8 cellular contexts compared by ENCODE assay signal in the genomic region with DNA sequence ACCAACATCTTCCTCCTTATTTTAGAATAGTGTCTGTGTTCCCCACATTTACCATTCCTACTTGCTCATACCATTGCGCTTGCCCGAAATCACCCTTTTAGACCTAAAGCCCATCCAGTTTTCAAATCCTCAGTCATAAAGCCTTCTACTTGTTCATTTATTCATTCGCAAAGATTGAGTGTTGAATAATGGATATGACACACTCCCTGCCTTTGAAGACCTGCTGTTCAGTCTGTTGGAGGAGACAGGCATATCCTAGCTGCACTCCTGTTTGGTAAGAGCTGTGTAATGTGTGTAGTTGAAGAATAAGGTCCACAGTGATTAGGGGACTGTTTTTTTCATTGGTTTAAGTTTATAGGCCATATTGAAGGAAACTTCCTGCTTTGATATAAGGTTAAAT. TPM values are rescaled to one million over a fixed set of nuclear protein-coding genes. Genes with fewer than 3 reads are reported as not detected.
DNase-seq lines count a peak whose midpoint lies in the region; ATAC-seq, FAIRE-seq and TF ChIP-seq lines count a peak whose summit lies in the region.

No MANE protein-coding gene starts in this region.

- H3K4me3 ChIP-seq in HepG2 (replicated peaks in 1 of 3; ENCODE audit: insufficient read depth in 1 of 3, low read depth in 2 of 3, low read length in 3 of 3) (peak overlapping the region; percentile 72 to 90 (median 80); a peak in 3 of 6 replicates), right lobe of liver (no peak overlapping the region), SK-N-MC (peak overlapping the region; percentile 77), foreskin fibroblast (ENCODE audit: low read depth in 1 of 2, low read length in 2 of 2) (peak overlapping the region; percentile 83 to 95), ovary (no peak overlapping the region)

- H3K36me3 ChIP-seq in HepG2 (replicated peaks in 1 of 2; ENCODE audit: control insufficient read depth in 1 of 2, insufficient read depth in 2 of 2, low read length in 2 of 2) = peaks cover 0 to 1% of the 10 kb centered on the region in 2 experiments; a peak in 1 of 5 replicates
- H3K36me3 ChIP-seq in right lobe of liver = no peaks in the 10 kb centered on the region
- no peaks in the 10 kb centered on the region; the same call in 1 of the 2 replicates for H3K36me3 ChIP-seq in SK-N-MC (ENCODE audit: insufficient read depth, low read length)
- H3K36me3 ChIP-seq in ovary = no peaks in the 10 kb centered on the region

- no peaks in the 10 kb centered on the region for H3K9me3 Mint-ChIP-seq in type B pancreatic cell

- TF ChIP-seq EP300 in HepG2 (IDR thresholded peaks at IDR 0.05; ENCODE audit: low read depth in 2 of 2, low read length in 2 of 2) (no peak), HepG2 (CRISPR knock-in tag; IDR thresholded peaks at IDR 0.05; ENCODE audit: borderline replicate concordance) (no peak), ovary (IDR thresholded peaks at IDR 0.05) (no peak)

- H3K4me2 ChIP-seq in HepG2 (ENCODE audit: low read depth, low read length) = peak overlapping the region; percentile 83

- H3K79me2 ChIP-seq in HepG2 (ENCODE audit: insufficient read depth, low read length) = peaks cover 29% of the 10 kb centered on the region

- peaks cover 24% of the 10 kb centered on the region for H3K4me1 ChIP-seq in HepG2 (ENCODE audit: insufficient read depth, low read length)
- H3K4me1 ChIP-seq in right lobe of liver = peaks cover 0 to 9% (median 4%) of the 10 kb centered on the region in 4 donors
- H3K4me1 ChIP-seq in ovary (ENCODE audit: insufficient read depth) = peaks cover 7% of the 10 kb centered on the region

- H3K9ac ChIP-seq in HepG2 (ENCODE audit: insufficient read depth, low read depth, low read length) = peak overlapping the region; percentile 74
- H3K9ac ChIP-seq in SK-N-MC (ENCODE audit: insufficient read length) = peak overlapping the region; percentile 58

- peaks cover 16% of the 10 kb centered on the region for H3K36me3 Mint-ChIP-seq in type B pancreatic cell

- POLR2A ChIA-PET in HepG2 (lab: Yijun Ruan, JAX) = no interaction called here

- no peak overlapping the region for H3K27ac Mint-ChIP-seq in type B pancreatic cell

- H3K27me3 Mint-ChIP-seq in type B pancreatic cell = no peaks in the 10 kb centered on the region

- peak overlapping the region; percentile 92 for H3K4me3 Mint-ChIP-seq in type B pancreatic cell

- no peak overlapping the region for H2AFZ ChIP-seq in HepG2 (ENCODE audit: low read length)

- CTCF ChIA-PET in HepG2 (lab: Yijun Ruan, JAX; ENCODE audit: low intra/inter-chr PET ratio, low total read pairs) = no interaction called here

- in situ Hi-C loops in HepG2 (cut with HindIII; ENCODE audit: extremely low pct_ligation_motif_present, low pct_unique_long_range_greater_than_20kb) = no loop called here

- no peak for TF ChIP-seq POLR2A in HepG2 (IDR thresholded peaks at IDR 0.05; ENCODE audit: insufficient read depth in 1 of 2, low read depth in 2 of 2, low read length in 2 of 2)
- TF ChIP-seq POLR2A in right lobe of liver (IDR thresholded peaks at IDR 0.05) = no peak
- TF ChIP-seq POLR2A in ovary (IDR thresholded peaks at IDR 0.05) = no peak

- intact Hi-C loops in HepG2 (cut with micrococcal nuclease; ENCODE audit: unreplicated experiment) = loop anchor here (10.0 kb wide), 1 partner anchor 112 kb away; the partner anchor contains the start of gene DYNC1LI1
- intact Hi-C loops in right lobe of liver (cut with DNase I) = no loop called here
- intact Hi-C loops in ovary (cut with DNase I) = no loop called here

- no TSS peak for BruUV-seq in HepG2 (replicated peaks; lab: Mats Ljungman, UMichigan)

- FAIRE-seq in HepG2 (lab: Jason Lieb, UNC) = peak; percentile 32

- 92% methylated on average over 3 of the region's 3 CpGs for WGBS in HepG2 (ENCODE audit: low lambda C conversion rate)
- WGBS in right lobe of liver (ENCODE audit: insufficient coverage, low coverage, low lambda C conversion rate, missing lambda C conversion rate) = 97% methylated on average over 3 of the region's 3 CpGs
- 94 to 96% (median 96%) methylated on average over 3 of the region's 3 CpGs for WGBS in ovary, 3 donors

- no peak for TF ChIP-seq CTCF in HepG2 (CRISPR knock-in tag; IDR thresholded peaks at IDR 0.05)
- TF ChIP-seq CTCF in right lobe of liver (IDR thresholded peaks at IDR 0.05) = no peak
- TF ChIP-seq CTCF in foreskin fibroblast (IDR thresholded peaks at IDR 0.05; ENCODE audit: low read depth, low read length) = no peak
- TF ChIP-seq CTCF in type B pancreatic cell (conservative IDR thresholded peaks at IDR 0.05) = no peak
- no peak for TF ChIP-seq CTCF in ovary (IDR thresholded peaks at IDR 0.05)

- no peaks in the 10 kb centered on the region for H3K9me3 ChIP-seq in HepG2 (ENCODE audit: low read length)
- H3K9me3 ChIP-seq in right lobe of liver = no peaks in the 10 kb centered on the region
- H3K9me3 ChIP-seq in SK-N-MC (ENCODE audit: low read depth, low read length) = no peaks in the 10 kb centered on the region
- H3K9me3 ChIP-seq in ovary = no peaks in the 10 kb centered on the region

- H4K20me1 ChIP-seq in HepG2 (ENCODE audit: insufficient read depth, low read length) = no peaks in the 10 kb centered on the region

- TF ChIP-seq RAD21 in HepG2 (CRISPR knock-in tag; IDR thresholded peaks at IDR 0.05) = no peak

- H3K27me3 ChIP-seq in HepG2 (ENCODE audit: control insufficient read depth in 1 of 2, insufficient read depth in 2 of 2, low read length in 2 of 2) (no peaks in the 10 kb centered on the region), right lobe of liver (no peaks in the 10 kb centered on the region), ovary (no peaks in the 10 kb centered on the region)

- H3K27ac ChIP-seq in HepG2 (ENCODE audit: extremely low read length, insufficient read depth, low read length) (no peak overlapping the region), right lobe of liver (no peak overlapping the region), SK-N-MC (no peak overlapping the region), ovary (no peak overlapping the region)

- ATAC-seq in HepG2 (no peak), right lobe of liver (no peak), HG03097 (IDR thresholded peaks at IDR 0.05; ENCODE audit: low FRiP score, unreplicated experiment) (no peak)

- H3K4me1 Mint-ChIP-seq in type B pancreatic cell (ENCODE audit: unreplicated experiment) = peaks cover 23% of the 10 kb centered on the region

- DNase-seq in HepG2 (ENCODE audit: low spot score) (no peak), right lobe of liver (no peak), SK-N-MC (ENCODE audit: low read depth, low spot score) (no peak), foreskin fibroblast (no peak), type B pancreatic cell (ENCODE audit: extremely low spot score, unreplicated experiment) (no peak), COLO829 (ENCODE audit: low spot score) (no peak), ovary (no peak)

TF ChIP-seq in HepG2, 621 proteins besides CTCF, POLR2A, EP300 and RAD21 (continues in another document):
- TF ChIP-seq MATR3 (CRISPR knock-in tag; IDR thresholded peaks at IDR 0.05) = no peak
- no peak for TF ChIP-seq POGK (CRISPR knock-in tag; conservative IDR thresholded peaks at IDR 0.05)
- TF ChIP-seq HNF4G (IDR thresholded peaks at IDR 0.05; ENCODE audit: borderline replicate concordance, low read depth, low read length) = no peak
- TF ChIP-seq HNF4G (CRISPR knock-in tag; IDR thresholded peaks at IDR 0.05; ENCODE audit: borderline replicate concordance, low read depth) = no peak
- TF ChIP-seq SATB2 (CRISPR knock-in tag; IDR thresholded peaks at IDR 0.05) = no peak
- no peak for TF ChIP-seq ZNF431 (CRISPR knock-in tag; IDR thresholded peaks at IDR 0.05; ENCODE audit: borderline replicate concordance, low read depth)
- no peak for TF ChIP-seq SCMH1 (CRISPR knock-in tag; IDR thresholded peaks at IDR 0.05; ENCODE audit: borderline replicate concordance)

RNA-seq across cellular contexts. Expression of gene CNOT10, which starts 1.7 kb away (rescaled TPM):
- total RNA-seq in HepG2 (2016; rRNA removed; fragmentation: Illumina TruSeq; extraction: Trizol) = 34.1 and 39.0 TPM in 2 replicates
- 17.2 and 20.2 TPM in 2 replicates for total RNA-seq in HepG2 (2016; cell fraction: cytosol; rRNA removed; fragmentation: Illumina TruSeq; extraction: Trizol; ENCODE audit: low read depth)
- 32.3 and 40.4 TPM in 2 replicates for total RNA-seq in HepG2 (2016; cell fraction: insoluble cytoplasmic fraction; rRNA removed; fragmentation: Illumina TruSeq; extraction: Trizol)
- total RNA-seq in HepG2 (2016; cell fraction: membrane; rRNA removed; fragmentation: Illumina TruSeq; extraction: Trizol) = 18.5 and 23.6 TPM in 2 replicates
- total RNA-seq in HepG2 (2016; cell fraction: nucleus; rRNA removed; fragmentation: Illumina TruSeq; extraction: Trizol) = 27.0 and 28.6 TPM in 2 replicates
- polyA plus RNA-seq in HepG2 (2011; rRNA removed) = 17.0 and 21.2 TPM in 2 replicates
- polyA plus RNA-seq in HepG2 (2011; cell fraction: cytosol; rRNA removed) = 15.7 and 20.4 TPM in 2 replicates
- polyA plus RNA-seq in HepG2 (2011; cell fraction: nucleus; rRNA removed) = 11.5 and 15.0 TPM in 2 replicates
- polyA plus RNA-seq in HepG2 (2012) = 13.2 and 17.6 TPM in 2 replicates
- 4.2 and 6.0 TPM in 2 replicates for polyA plus RNA-seq in HepG2 (2016; cell fraction: cytosol; fragmentation: Illumina TruSeq; extraction: Trizol; ENCODE audit: low read depth)
- 30.3 and 32.6 TPM in 2 replicates for polyA plus RNA-seq in HepG2 (2016; cell fraction: insoluble cytoplasmic fraction; fragmentation: Illumina TruSeq; extraction: Trizol; ENCODE audit: low read depth)
- polyA plus RNA-seq in HepG2 (2016; cell fraction: membrane; fragmentation: Illumina TruSeq; extraction: Trizol; ENCODE audit: low read depth) = 10.5 and 11.0 TPM in 2 replicates
- 41.9 and 43.7 TPM in 2 replicates for polyA plus RNA-seq in HepG2 (2016; cell fraction: nucleus; fragmentation: Illumina TruSeq; extraction: Trizol; ENCODE audit: insufficient read depth, low read depth)
- 10.7 and 37.4 TPM in 2 replicates for polyA minus RNA-seq in HepG2 (2011; rRNA and poly(A)+ RNA removed; ENCODE audit: low replicate concordance)
- 13.5 and 13.7 TPM in 2 replicates for polyA minus RNA-seq in HepG2 (2011; cell fraction: cytosol; rRNA and poly(A)+ RNA removed)
- 39.1 and 46.7 TPM in 2 replicates for polyA minus RNA-seq in HepG2 (2011; cell fraction: nucleus; rRNA and poly(A)+ RNA removed)
- total RNA-seq in right lobe of liver = 10 to 100 TPM; 10.6 to 36.3 (median 12.5) TPM
- 41.6 and 42.8 TPM in 2 replicates for total RNA-seq in type B pancreatic cell (ENCODE audit: low replicate concordance)
- 10 to 100 TPM; 16.1 to 38.9 (median 29.6) TPM for total RNA-seq in ovary
- polyA plus RNA-seq in ovary = 10 to 100 TPM; 12.3 to 24.1 TPM

Comparison
In these comparisons a context has a peak if more than half of its experiments do, and no peak if none do; other contexts are left out.
1. H3K4me3 ChIP-seq: peak in HepG2 (3 of 3), SK-N-MC (single experiment) and foreskin fibroblast (2 of 2); none in right lobe of liver (0 of 3) and ovary (single experiment).